In the genomic region with DNA sequence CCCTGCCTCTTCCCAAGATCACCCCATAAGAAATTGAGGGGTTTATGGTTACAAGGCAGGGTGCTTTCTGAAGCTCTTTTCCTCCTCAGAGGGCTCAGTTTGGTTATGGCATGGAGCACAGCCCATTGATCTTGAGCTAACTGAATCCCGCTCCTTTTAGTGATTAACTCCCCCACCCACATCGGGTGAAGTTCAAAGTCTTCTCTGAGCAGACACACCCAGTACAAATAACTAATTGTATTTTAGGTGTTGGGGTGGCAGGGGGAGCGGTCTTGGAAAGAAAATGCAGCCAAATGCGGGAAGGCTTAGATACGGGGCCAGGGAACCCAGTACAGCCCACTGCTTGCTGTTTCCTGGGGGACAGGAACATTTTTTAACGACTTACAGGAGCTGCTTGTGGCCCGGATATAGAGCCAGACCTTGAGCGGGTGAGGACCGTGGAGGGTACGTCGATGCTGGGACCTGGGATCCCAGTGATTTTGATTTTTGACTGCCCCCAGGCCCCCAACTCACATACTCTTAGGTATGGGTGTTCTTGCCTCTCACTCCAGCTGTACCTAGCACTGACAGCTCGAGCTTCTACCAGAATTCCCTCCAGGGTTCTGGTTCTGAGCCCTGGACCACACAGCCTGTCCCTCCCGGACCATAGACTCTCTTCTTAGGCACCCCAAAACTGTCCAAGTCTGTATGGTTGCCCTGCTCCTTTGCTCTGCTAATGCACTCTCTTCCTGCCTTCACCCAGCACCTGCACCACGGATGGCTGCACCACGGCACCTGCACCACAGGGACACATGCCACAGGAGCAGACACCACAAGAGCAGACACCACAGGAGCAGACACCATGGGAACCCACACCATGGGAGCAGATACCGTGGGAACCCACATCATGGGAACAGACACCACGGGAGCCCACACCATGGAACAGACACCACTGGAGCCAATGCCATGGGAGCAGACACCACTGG, we compare ENCODE assay signal across 1 cellular context.
TF ChIP-seq lines count a peak whose summit lies in the region.

No MANE protein-coding gene starts in this region.

TF ChIP-seq in HepG2, 621 proteins besides CTCF, POLR2A, EP300 and RAD21 (continued from another document):
- TF ChIP-seq TBX2 (CRISPR knock-in tag; IDR thresholded peaks at IDR 0.05; ENCODE audit: borderline replicate concordance) = peak; percentile 69
- TF ChIP-seq, protein P1, sequence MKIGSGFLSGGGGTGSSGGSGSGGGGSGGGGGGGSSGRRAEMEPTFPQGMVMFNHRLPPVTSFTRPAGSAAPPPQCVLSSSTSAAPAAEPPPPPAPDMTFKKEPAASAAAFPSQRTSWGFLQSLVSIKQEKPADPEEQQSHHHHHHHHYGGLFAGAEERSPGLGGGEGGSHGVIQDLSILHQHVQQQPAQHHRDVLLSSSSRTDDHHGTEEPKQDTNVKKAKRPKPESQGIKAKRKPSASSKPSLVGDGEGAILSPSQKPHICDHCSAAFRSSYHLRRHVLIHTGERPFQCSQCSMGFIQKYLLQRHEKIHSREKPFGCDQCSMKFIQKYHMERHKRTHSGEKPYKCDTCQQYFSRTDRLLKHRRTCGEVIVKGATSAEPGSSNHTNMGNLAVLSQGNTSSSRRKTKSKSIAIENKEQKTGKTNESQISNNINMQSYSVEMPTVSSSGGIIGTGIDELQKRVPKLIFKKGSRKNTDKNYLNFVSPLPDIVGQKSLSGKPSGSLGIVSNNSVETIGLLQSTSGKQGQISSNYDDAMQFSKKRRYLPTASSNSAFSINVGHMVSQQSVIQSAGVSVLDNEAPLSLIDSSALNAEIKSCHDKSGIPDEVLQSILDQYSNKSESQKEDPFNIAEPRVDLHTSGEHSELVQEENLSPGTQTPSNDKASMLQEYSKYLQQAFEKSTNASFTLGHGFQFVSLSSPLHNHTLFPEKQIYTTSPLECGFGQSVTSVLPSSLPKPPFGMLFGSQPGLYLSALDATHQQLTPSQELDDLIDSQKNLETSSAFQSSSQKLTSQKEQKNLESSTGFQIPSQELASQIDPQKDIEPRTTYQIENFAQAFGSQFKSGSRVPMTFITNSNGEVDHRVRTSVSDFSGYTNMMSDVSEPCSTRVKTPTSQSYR (CRISPR knock-in tag; IDR thresholded peaks at IDR 0.05; ENCODE audit: borderline replicate concordance) = no peak
- no peak for TF ChIP-seq ZNF775 (CRISPR knock-in tag; IDR thresholded peaks at IDR 0.05; ENCODE audit: borderline replicate concordance)
- TF ChIP-seq, protein P2, sequence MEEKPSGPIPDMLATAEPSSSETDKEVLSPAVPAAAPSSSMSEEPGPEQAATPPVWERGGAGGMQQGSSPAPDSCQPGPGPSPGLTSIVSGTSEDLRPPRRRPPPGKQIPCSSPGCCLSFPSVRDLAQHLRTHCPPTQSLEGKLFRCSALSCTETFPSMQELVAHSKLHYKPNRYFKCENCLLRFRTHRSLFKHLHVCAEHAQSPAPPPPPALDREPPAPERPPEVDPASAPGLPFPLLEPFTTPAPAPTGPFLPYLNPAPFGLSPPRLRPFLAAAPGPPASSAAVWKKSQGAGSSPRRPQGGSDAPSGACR (CRISPR knock-in tag; IDR thresholded peaks at IDR 0.05) = no peak
- no peak for TF ChIP-seq POGZ (CRISPR knock-in tag; IDR thresholded peaks at IDR 0.05)
- TF ChIP-seq ZNF44 (CRISPR knock-in tag; IDR thresholded peaks at IDR 0.05) = no peak
- TF ChIP-seq, protein P3, sequence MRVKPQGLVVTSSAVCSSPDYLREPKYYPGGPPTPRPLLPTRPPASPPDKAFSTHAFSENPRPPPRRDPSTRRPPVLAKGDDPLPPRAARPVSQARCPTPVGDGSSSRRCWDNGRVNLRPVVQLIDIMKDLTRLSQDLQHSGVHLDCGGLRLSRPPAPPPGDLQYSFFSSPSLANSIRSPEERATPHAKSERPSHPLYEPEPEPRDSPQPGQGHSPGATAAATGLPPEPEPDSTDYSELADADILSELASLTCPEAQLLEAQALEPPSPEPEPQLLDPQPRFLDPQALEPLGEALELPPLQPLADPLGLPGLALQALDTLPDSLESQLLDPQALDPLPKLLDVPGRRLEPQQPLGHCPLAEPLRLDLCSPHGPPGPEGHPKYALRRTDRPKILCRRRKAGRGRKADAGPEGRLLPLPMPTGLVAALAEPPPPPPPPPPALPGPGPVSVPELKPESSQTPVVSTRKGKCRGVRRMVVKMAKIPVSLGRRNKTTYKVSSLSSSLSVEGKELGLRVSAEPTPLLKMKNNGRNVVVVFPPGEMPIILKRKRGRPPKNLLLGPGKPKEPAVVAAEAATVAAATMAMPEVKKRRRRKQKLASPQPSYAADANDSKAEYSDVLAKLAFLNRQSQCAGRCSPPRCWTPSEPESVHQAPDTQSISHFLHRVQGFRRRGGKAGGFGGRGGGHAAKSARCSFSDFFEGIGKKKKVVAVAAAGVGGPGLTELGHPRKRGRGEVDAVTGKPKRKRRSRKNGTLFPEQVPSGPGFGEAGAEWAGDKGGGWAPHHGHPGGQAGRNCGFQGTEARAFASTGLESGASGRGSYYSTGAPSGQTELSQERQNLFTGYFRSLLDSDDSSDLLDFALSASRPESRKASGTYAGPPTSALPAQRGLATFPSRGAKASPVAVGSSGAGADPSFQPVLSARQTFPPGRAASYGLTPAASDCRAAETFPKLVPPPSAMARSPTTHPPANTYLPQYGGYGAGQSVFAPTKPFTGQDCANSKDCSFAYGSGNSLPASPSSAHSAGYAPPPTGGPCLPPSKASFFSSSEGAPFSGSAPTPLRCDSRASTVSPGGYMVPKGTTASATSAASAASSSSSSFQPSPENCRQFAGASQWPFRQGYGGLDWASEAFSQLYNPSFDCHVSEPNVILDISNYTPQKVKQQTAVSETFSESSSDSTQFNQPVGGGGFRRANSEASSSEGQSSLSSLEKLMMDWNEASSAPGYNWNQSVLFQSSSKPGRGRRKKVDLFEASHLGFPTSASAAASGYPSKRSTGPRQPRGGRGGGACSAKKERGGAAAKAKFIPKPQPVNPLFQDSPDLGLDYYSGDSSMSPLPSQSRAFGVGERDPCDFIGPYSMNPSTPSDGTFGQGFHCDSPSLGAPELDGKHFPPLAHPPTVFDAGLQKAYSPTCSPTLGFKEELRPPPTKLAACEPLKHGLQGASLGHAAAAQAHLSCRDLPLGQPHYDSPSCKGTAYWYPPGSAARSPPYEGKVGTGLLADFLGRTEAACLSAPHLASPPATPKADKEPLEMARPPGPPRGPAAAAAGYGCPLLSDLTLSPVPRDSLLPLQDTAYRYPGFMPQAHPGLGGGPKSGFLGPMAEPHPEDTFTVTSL (CRISPR knock-in tag; IDR thresholded peaks at IDR 0.05; ENCODE audit: borderline replicate concordance) = no peak
- no peak for TF ChIP-seq ZNF207 (IDR thresholded peaks at IDR 0.05; ENCODE audit: borderline replicate concordance)
- TF ChIP-seq MYNN (CRISPR knock-in tag; IDR thresholded peaks at IDR 0.05; ENCODE audit: low read depth) = no peak
- TF ChIP-seq ZNF883 (CRISPR knock-in tag; IDR thresholded peaks at IDR 0.05; ENCODE audit: not compliant biosample characterization) = no peak
- no peak for TF ChIP-seq ZNF224 (CRISPR knock-in tag; IDR thresholded peaks at IDR 0.05)
- TF ChIP-seq, protein P4, sequence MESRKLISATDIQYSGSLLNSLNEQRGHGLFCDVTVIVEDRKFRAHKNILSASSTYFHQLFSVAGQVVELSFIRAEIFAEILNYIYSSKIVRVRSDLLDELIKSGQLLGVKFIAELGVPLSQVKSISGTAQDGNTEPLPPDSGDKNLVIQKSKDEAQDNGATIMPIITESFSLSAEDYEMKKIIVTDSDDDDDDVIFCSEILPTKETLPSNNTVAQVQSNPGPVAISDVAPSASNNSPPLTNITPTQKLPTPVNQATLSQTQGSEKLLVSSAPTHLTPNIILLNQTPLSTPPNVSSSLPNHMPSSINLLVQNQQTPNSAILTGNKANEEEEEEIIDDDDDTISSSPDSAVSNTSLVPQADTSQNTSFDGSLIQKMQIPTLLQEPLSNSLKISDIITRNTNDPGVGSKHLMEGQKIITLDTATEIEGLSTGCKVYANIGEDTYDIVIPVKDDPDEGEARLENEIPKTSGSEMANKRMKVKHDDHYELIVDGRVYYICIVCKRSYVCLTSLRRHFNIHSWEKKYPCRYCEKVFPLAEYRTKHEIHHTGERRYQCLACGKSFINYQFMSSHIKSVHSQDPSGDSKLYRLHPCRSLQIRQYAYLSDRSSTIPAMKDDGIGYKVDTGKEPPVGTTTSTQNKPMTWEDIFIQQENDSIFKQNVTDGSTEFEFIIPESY (CRISPR knock-in tag; IDR thresholded peaks at IDR 0.05) = no peak
- TF ChIP-seq SOX6 (IDR thresholded peaks at IDR 0.05) = no peak
- peak; percentile 46; the same call in 1 of the 2 replicates for TF ChIP-seq SOX6 (CRISPR knock-in tag; IDR thresholded peaks at IDR 0.05)
- TF ChIP-seq FOXK1 (CRISPR knock-in tag; IDR thresholded peaks at IDR 0.05; ENCODE audit: borderline replicate concordance, low read depth) = no peak
- no peak for TF ChIP-seq MIER2 (CRISPR knock-in tag; IDR thresholded peaks at IDR 0.05)
- no peak for TF ChIP-seq ZBTB42 (CRISPR knock-in tag; IDR thresholded peaks at IDR 0.05)
- TF ChIP-seq ZNF746 (CRISPR knock-in tag; IDR thresholded peaks at IDR 0.05) = no peak
- TF ChIP-seq, protein P5, sequence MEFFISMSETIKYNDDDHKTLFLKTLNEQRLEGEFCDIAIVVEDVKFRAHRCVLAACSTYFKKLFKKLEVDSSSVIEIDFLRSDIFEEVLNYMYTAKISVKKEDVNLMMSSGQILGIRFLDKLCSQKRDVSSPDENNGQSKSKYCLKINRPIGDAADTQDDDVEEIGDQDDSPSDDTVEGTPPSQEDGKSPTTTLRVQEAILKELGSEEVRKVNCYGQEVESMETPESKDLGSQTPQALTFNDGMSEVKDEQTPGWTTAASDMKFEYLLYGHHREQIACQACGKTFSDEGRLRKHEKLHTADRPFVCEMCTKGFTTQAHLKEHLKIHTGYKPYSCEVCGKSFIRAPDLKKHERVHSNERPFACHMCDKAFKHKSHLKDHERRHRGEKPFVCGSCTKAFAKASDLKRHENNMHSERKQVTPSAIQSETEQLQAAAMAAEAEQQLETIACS (CRISPR knock-in tag; IDR thresholded peaks at IDR 0.05) = no peak
- TF ChIP-seq MEF2D (CRISPR knock-in tag; IDR thresholded peaks at IDR 0.05) = no peak
- TF ChIP-seq, protein P6, sequence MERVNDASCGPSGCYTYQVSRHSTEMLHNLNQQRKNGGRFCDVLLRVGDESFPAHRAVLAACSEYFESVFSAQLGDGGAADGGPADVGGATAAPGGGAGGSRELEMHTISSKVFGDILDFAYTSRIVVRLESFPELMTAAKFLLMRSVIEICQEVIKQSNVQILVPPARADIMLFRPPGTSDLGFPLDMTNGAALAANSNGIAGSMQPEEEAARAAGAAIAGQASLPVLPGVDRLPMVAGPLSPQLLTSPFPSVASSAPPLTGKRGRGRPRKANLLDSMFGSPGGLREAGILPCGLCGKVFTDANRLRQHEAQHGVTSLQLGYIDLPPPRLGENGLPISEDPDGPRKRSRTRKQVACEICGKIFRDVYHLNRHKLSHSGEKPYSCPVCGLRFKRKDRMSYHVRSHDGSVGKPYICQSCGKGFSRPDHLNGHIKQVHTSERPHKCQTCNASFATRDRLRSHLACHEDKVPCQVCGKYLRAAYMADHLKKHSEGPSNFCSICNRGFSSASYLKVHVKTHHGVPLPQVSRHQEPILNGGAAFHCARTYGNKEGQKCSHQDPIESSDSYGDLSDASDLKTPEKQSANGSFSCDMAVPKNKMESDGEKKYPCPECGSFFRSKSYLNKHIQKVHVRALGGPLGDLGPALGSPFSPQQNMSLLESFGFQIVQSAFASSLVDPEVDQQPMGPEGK (CRISPR knock-in tag; IDR thresholded peaks at IDR 0.05) = 0 out of 2 replicates have a peak, but pooled peaks have one; percentile 28
- TF ChIP-seq, protein P7, sequence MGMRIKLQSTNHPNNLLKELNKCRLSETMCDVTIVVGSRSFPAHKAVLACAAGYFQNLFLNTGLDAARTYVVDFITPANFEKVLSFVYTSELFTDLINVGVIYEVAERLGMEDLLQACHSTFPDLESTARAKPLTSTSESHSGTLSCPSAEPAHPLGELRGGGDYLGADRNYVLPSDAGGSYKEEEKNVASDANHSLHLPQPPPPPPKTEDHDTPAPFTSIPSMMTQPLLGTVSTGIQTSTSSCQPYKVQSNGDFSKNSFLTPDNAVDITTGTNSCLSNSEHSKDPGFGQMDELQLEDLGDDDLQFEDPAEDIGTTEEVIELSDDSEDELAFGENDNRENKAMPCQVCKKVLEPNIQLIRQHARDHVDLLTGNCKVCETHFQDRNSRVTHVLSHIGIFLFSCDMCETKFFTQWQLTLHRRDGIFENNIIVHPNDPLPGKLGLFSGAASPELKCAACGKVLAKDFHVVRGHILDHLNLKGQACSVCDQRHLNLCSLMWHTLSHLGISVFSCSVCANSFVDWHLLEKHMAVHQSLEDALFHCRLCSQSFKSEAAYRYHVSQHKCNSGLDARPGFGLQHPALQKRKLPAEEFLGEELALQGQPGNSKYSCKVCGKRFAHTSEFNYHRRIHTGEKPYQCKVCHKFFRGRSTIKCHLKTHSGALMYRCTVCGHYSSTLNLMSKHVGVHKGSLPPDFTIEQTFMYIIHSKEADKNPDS (CRISPR knock-in tag; IDR thresholded peaks at IDR 0.05) = no peak
- TF ChIP-seq MXI1 (IDR thresholded peaks at IDR 0.05; ENCODE audit: borderline replicate concordance, low read depth, low read length) = no peak
- TF ChIP-seq SP5 (CRISPR knock-in tag; IDR thresholded peaks at IDR 0.05; ENCODE audit: borderline replicate concordance, low read depth) = peak; percentile 80
- TF ChIP-seq FOXC1 (CRISPR knock-in tag; IDR thresholded peaks at IDR 0.05; ENCODE audit: borderline replicate concordance) = no peak
- TF ChIP-seq, protein P8, sequence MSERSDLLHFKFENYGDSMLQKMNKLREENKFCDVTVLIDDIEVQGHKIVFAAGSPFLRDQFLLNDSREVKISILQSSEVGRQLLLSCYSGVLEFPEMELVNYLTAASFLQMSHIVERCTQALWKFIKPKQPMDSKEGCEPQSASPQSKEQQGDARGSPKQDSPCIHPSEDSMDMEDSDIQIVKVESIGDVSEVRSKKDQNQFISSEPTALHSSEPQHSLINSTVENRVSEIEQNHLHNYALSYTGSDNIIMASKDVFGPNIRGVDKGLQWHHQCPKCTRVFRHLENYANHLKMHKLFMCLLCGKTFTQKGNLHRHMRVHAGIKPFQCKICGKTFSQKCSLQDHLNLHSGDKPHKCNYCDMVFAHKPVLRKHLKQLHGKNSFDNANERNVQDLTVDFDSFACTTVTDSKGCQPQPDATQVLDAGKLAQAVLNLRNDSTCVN (CRISPR knock-in tag; IDR thresholded peaks at IDR 0.05; ENCODE audit: borderline replicate concordance) = no peak
- TF ChIP-seq ZNF263 (CRISPR knock-in tag; IDR thresholded peaks at IDR 0.05) = peak; percentile 27; the same call in 1 of the 2 replicates
- TF ChIP-seq HDAC2 (CRISPR knock-in tag; IDR thresholded peaks at IDR 0.05) = no peak
